ENCODE assay signal across 21 cellular contexts in genomic region chr14:22635980-22636379, GRCh38. TPM values are rescaled to one million over a fixed set of nuclear protein-coding genes. Genes with fewer than 3 reads are reported as not detected.
"Had no signal": no experiment of that assay in that cellular context is flagged by ENCODE, and none has a peak within 500 bp of the region (broad histone marks: within the 10 kb centered on the region; RNA-seq: fewer than 3 reads in every experiment).

No MANE protein-coding gene starts in this region.

RNA-seq across cellular contexts. Expression of gene OR6J1, which starts 8.2 kb away (rescaled TPM):
- total RNA-seq: activated naive CD4-positive, alpha-beta T cell treated with anti-CD3 and anti-CD28 coated beads for 36 hours; activated naive CD4-positive, alpha-beta T cell treated with anti-CD3 and anti-CD28 coated beads, Interleukin-2, amount 50 U/mL, for 72 hours; activated naive CD8-positive, alpha-beta T cell treated with anti-CD3 and anti-CD28 coated beads for 36 hours; activated naive CD8-positive, alpha-beta T cell treated with anti-CD3 and anti-CD28 coated beads, Interleukin-2, amount 10 ng/mL, durations not matched to agents 7 days and 5 days; activated T-cell treated with anti-CD3 and anti-CD28 coated beads, Interleukin-2, amount 50 U/mL, for 4 hours; activated T-cell treated with anti-CD3 and anti-CD28 coated beads, Interleukin-2, amount 50 U/mL, for 72 hours; activated T-helper 1 cell treated with anti-CD3 and anti-CD28 coated beads, Interleukin-12 subunit alpha, Interleukin-12 subunit beta, Interleukin-2, Interleukin-4 antibody, amounts not matched to agents 30 ng/mL and 10 ng/mL and 1 ng/mL, durations not matched to agents 14 hours and 24 hours and 36 hours; activated T-helper 17 cell treated with anti-CD3 and anti-CD28 coated beads, Interleukin-2, amount 50 U/mL, for 72 hours; activated T-helper 2 cell treated with anti-CD3 and anti-CD28 coated beads, Interferon-gamma antibody, Interleukin-2, Interleukin-4, amounts not matched to agents 10 μg/mL and 5 μg/mL and 100 μg/mL, durations not matched to agents 14 hours and 24 hours and 36 hours; adrenal gland; aorta; ascending aorta; astrocyte; body of pancreas; breast epithelium; bronchial epithelial cell; cardiac muscle cell; cardiac septum; cerebellum; chondrocyte had no signal
- polyA plus RNA-seq: adipose tissue, adrenal gland, aorta, cardiac muscle cell had no signal
